11 cellular contexts compared by ENCODE assay signal in genomic region chr12:6425588-6426531, GRCh38.
A peak's percentile ranks its signal among the peaks of the same experiment; 100 is the strongest.
DNase-seq lines count a peak whose midpoint lies in the region; ATAC-seq and TF ChIP-seq lines count a peak whose summit lies in the region.
"Had no signal": no experiment of that assay in that cellular context is flagged by ENCODE, and none has a peak within 500 bp of the region (broad histone marks: within the 10 kb centered on the region; RNA-seq: fewer than 3 reads in every experiment).

No MANE protein-coding gene starts in this region.

- DNase-seq in GM06990 (ENCODE audit: extremely low read depth, insufficient read length) (peak; percentile 65), AML-193 (lab: John Stamatoyannopoulos, UW) (no peak), NK-92 (lab: John Stamatoyannopoulos, UW; ENCODE audit: unreplicated experiment) (no peak)
- peak; percentile 55 for DNase-seq in activated naive CD8-positive, alpha-beta T cell treated with anti-CD3 and anti-CD28 coated beads, Interleukin-2, amount 50 U/mL, for 24 hours
- DNase-seq: Kasumi-1; stimulated activated CD4-positive, alpha-beta T cell treated with anti-CD3 and anti-CD28 coated beads, Interleukin-4, amount 100 ng/mL, for 4 hours had no signal

- H3K36me3 ChIP-seq in GM06990 (ENCODE audit: control insufficient read depth, insufficient read depth, low read length): no peaks in the 10 kb centered on the region
- H3K36me3 ChIP-seq in neutrophil: no peaks in the 10 kb centered on the region

- H3K36me3 Mint-ChIP-seq in activated naive CD8-positive, alpha-beta T cell treated with anti-CD3 and anti-CD28 coated beads, Interleukin-2, amount 50 U/mL, for 24 hours (ENCODE audit: low read depth): no peaks in the 10 kb centered on the region

- H3K27me3 ChIP-seq in GM06990 (replicated peaks; ENCODE audit: control insufficient read depth, insufficient read depth, low read length): no peaks in the 10 kb centered on the region
- no peaks in the 10 kb centered on the region for H3K27me3 ChIP-seq in neutrophil

- peak overlapping the region; percentile 77 for H3K4me3 Mint-ChIP-seq in activated naive CD8-positive, alpha-beta T cell treated with anti-CD3 and anti-CD28 coated beads, Interleukin-2, amount 50 U/mL, for 24 hours

- no peaks in the 10 kb centered on the region for H3K9me3 Mint-ChIP-seq in activated naive CD8-positive, alpha-beta T cell treated with anti-CD3 and anti-CD28 coated beads, Interleukin-2, amount 50 U/mL, for 24 hours

- H3K4me3 ChIP-seq in GM06990 (replicated peaks; ENCODE audit: low read depth, low read length): peak overlapping the region; percentile 0; the same call in 1 of the 2 replicates
- H3K4me3 ChIP-seq in neutrophil (ENCODE audit: low read depth in 1 of 2, low read length in 1 of 2): peak overlapping the region; percentile 18 to 20
- H3K4me3 ChIP-seq: lung had no signal

- peak overlapping the region; percentile 92 for H3K27ac Mint-ChIP-seq in activated naive CD8-positive, alpha-beta T cell treated with anti-CD3 and anti-CD28 coated beads, Interleukin-2, amount 50 U/mL, for 24 hours

- H3K27ac ChIP-seq in neutrophil: peak overlapping the region; percentile 79

- no peak for TF ChIP-seq CTCF in GM06990 (IDR thresholded peaks at IDR 0.05; ENCODE audit: insufficient read depth, low read length, poor library complexity, severe bottlenecking)
- no peak for TF ChIP-seq CTCF in neutrophil (IDR thresholded peaks at IDR 0.05)

- H3K9me3 ChIP-seq in neutrophil: no peaks in the 10 kb centered on the region

- H3K27me3 Mint-ChIP-seq in activated naive CD8-positive, alpha-beta T cell treated with anti-CD3 and anti-CD28 coated beads, Interleukin-2, amount 50 U/mL, for 24 hours: no peaks in the 10 kb centered on the region

- peaks cover 70% of the 10 kb centered on the region for H3K4me1 Mint-ChIP-seq in activated naive CD8-positive, alpha-beta T cell treated with anti-CD3 and anti-CD28 coated beads, Interleukin-2, amount 50 U/mL, for 24 hours

- peaks cover 28 to 47% of the 10 kb centered on the region in 2 experiments for H3K4me1 ChIP-seq in neutrophil (ENCODE audit: control insufficient read depth in 1 of 2, insufficient read depth in 1 of 2, low read depth in 1 of 2, low read length in 1 of 2)

- ATAC-seq in HG03378 (IDR thresholded peaks at IDR 0.05; ENCODE audit: unreplicated experiment) (peak; percentile 23), GM18517 (IDR thresholded peaks at IDR 0.05; ENCODE audit: unreplicated experiment) (no peak)
- ATAC-seq in activated naive CD8-positive, alpha-beta T cell treated with anti-CD3 and anti-CD28 coated beads, Interleukin-2, amount 50 U/mL, for 24 hours: no peak
- ATAC-seq: Panc1 had no signal

Comparison
In these comparisons a context has a peak if more than half of its experiments do, and no peak if none do; other contexts are left out.
1. DNase-seq: peak in GM06990 (single experiment) and activated naive CD8-positive, alpha-beta T cell treated with anti-CD3 and anti-CD28 coated beads, Interleukin-2, amount 50 U/mL, for 24 hours (single experiment); none in AML-193 (0 of 2) and NK-92 (single experiment).